ENCODE assay signal across 10 cellular contexts in genomic region chr2:237866119-237866621, GRCh38. TPM values are rescaled to one million over a fixed set of nuclear protein-coding genes. Genes with fewer than 3 reads are reported as not detected.
DNase-seq lines count a peak whose midpoint lies in the region; ATAC-seq and TF ChIP-seq lines count a peak whose summit lies in the region.
"Had no signal": no experiment of that assay in that cellular context is flagged by ENCODE, and none has a peak within 500 bp of the region (broad histone marks: within the 10 kb centered on the region; RNA-seq: fewer than 3 reads in every experiment).

No MANE protein-coding gene starts in this region.

- H3K27me3 ChIP-seq in osteoblast (ENCODE audit: insufficient read depth, low read length), result no peaks in the 10 kb centered on the region

- H3K27ac ChIP-seq in osteoblast (ENCODE audit: low read depth, low read length), result peak overlapping the region; percentile 88

- DNase-seq in COLO829 (ENCODE audit: low spot score) (peak; percentile 46), NCI-H226 (peak; percentile 79), epithelial cell of esophagus (ENCODE audit: low read depth) (peak; percentile 20), osteoblast (ENCODE audit: insufficient read length, low spot score, missing footprints) (peak; percentile 93), NCI-H2196 (lab: John Stamatoyannopoulos, UW; ENCODE audit: unreplicated experiment) (no peak), ureter (ENCODE audit: low spot score) (no peak), NOMO-1 treated with DMSO at 0.1 percent for 48 hours (lab: John Stamatoyannopoulos, UW; ENCODE audit: unreplicated experiment) (no peak)

- no peak for TF ChIP-seq CTCF in epithelial cell of esophagus (IDR thresholded peaks at IDR 0.05; ENCODE audit: insufficient read depth, low read depth, low read length, missing control alignments)
- TF ChIP-seq CTCF in osteoblast (IDR thresholded peaks at IDR 0.05; ENCODE audit: extremely low read depth, low read depth, low read length), result no peak

- no peaks in the 10 kb centered on the region for H3K36me3 ChIP-seq in osteoblast (ENCODE audit: insufficient read depth, low read length)

- ATAC-seq in HG03457 (IDR thresholded peaks at IDR 0.05; ENCODE audit: unreplicated experiment), result no peak
- ATAC-seq: activated CD4-positive, CD25-positive, alpha-beta regulatory T cell treated with anti-CD3 and anti-CD28 coated beads, Interleukin-2, amount 50 U/mL, for 24 hours had no signal

- H3K4me3 ChIP-seq in epithelial cell of esophagus (ENCODE audit: low read length) (no peak overlapping the region), osteoblast (ENCODE audit: insufficient read depth, low read length) (peak overlapping the region; percentile 31)

- peaks cover 30% of the 10 kb centered on the region for H3K4me1 ChIP-seq in osteoblast (ENCODE audit: insufficient read depth, low read length)

- no peaks in the 10 kb centered on the region for H4K20me1 ChIP-seq in osteoblast (ENCODE audit: insufficient read depth, low read length)

- no peaks in the 10 kb centered on the region for H3K9me3 ChIP-seq in osteoblast (ENCODE audit: low read depth, low read length)

- peak overlapping the region; percentile 73 for H3K4me2 ChIP-seq in osteoblast (ENCODE audit: insufficient read depth, low read length)

- no peaks in the 10 kb centered on the region for H3K79me2 ChIP-seq in osteoblast (ENCODE audit: insufficient read depth, low read length)

- H2AFZ ChIP-seq in osteoblast (ENCODE audit: low read length), result peak overlapping the region; percentile 78

RNA-seq across cellular contexts. Expression of gene RAMP1, which starts 6.7 kb away (rescaled TPM):
- total RNA-seq in osteoblast (1.8 and 4.4 TPM in 2 replicates), ureter (49.0 TPM)
- total RNA-seq: pulmonary artery endothelial cell had no signal

Comparison
In these comparisons a context has a peak if more than half of its experiments do, and no peak if none do; other contexts are left out.
1. DNase-seq: peak in COLO829 (single experiment), NCI-H226 (single experiment), epithelial cell of esophagus (single experiment) and osteoblast (single experiment); none in NCI-H2196 (single experiment), ureter (single experiment) and NOMO-1 treated with DMSO at 0.1 percent for 48 hours (single experiment).